ENCODE assay signal across 31 cellular contexts in genomic region chr13:27148900-27149299, GRCh38. TPM values are rescaled to one million over a fixed set of nuclear protein-coding genes. Genes with fewer than 3 reads are reported as not detected.
A peak's percentile ranks its signal among the peaks of the same experiment; 100 is the strongest.
DNase-seq lines count a peak whose midpoint lies in the region; ATAC-seq and TF ChIP-seq lines count a peak whose summit lies in the region.
"Had no signal": no experiment of that assay in that cellular context is flagged by ENCODE, and none has a peak within 500 bp of the region (broad histone marks: within the 10 kb centered on the region; RNA-seq: fewer than 3 reads in every experiment).

No MANE protein-coding gene starts in this region.

- peaks cover 6% of the 10 kb centered on the region for H3K36me3 Mint-ChIP-seq in activated CD4-positive, alpha-beta memory T cell treated with anti-CD3 and anti-CD28 coated beads for 36 hours
- peaks cover 14% of the 10 kb centered on the region for H3K36me3 Mint-ChIP-seq in activated CD4-positive, alpha-beta memory T cell treated with anti-CD3 and anti-CD28 coated beads, Interleukin-2, amount 10 ng/mL, durations not matched to agents 7 days and 5 days (ENCODE audit: low read depth)
- H3K36me3 Mint-ChIP-seq in CD4-positive, CD25-positive, alpha-beta regulatory T cell, result peaks cover 5% of the 10 kb centered on the region
- H3K36me3 Mint-ChIP-seq in activated B cell treated with CpG ODN at 0.5 μM for 24 hours (ENCODE audit: low read depth) (peaks cover 16% of the 10 kb centered on the region), naive B cell (peaks cover 0 to 8% of the 10 kb centered on the region in 2 donors)

- no peaks in the 10 kb centered on the region for H3K27me3 Mint-ChIP-seq in activated CD4-positive, alpha-beta memory T cell treated with anti-CD3 and anti-CD28 coated beads for 36 hours
- no peaks in the 10 kb centered on the region for H3K27me3 Mint-ChIP-seq in activated CD4-positive, alpha-beta memory T cell treated with anti-CD3 and anti-CD28 coated beads, Interleukin-2, amount 10 ng/mL, durations not matched to agents 7 days and 5 days
- no peaks in the 10 kb centered on the region for H3K27me3 Mint-ChIP-seq in CD4-positive, CD25-positive, alpha-beta regulatory T cell
- H3K27me3 Mint-ChIP-seq in activated B cell treated with CpG ODN at 0.5 μM for 24 hours (no peaks in the 10 kb centered on the region), naive B cell (no peaks in the 10 kb centered on the region)
- H3K27me3 Mint-ChIP-seq: activated CD4-positive, alpha-beta T cell treated with anti-CD3 and anti-CD28 coated beads, Interleukin-2, amount 10 ng/mL, durations not matched to agents 7 days and 5 days; CD4-positive, alpha-beta memory T cell had no signal

- H3K27ac ChIP-seq in CD4-positive, CD25-positive, alpha-beta regulatory T cell (ENCODE audit: insufficient read depth, low read length, poor library complexity, severe bottlenecking), result no peak overlapping the region
- H3K27ac ChIP-seq: A549, breast epithelium, lower lobe of right lung, psoas muscle, sigmoid colon, upper lobe of left lung, VCaP had no signal

- no peaks in the 10 kb centered on the region for H3K27me3 ChIP-seq in CD4-positive, CD25-positive, alpha-beta regulatory T cell (ENCODE audit: control insufficient read depth, insufficient read depth, low read length)
- H3K27me3 ChIP-seq: breast epithelium, sigmoid colon, upper lobe of left lung had no signal

- no peaks in the 10 kb centered on the region for H3K36me3 ChIP-seq in CD4-positive, CD25-positive, alpha-beta regulatory T cell (ENCODE audit: control insufficient read depth, insufficient read depth, low read length)
- H3K36me3 ChIP-seq: breast epithelium, lower lobe of right lung, sigmoid colon, upper lobe of left lung had no signal

- peaks cover 36% of the 10 kb centered on the region for H3K4me1 ChIP-seq in CD4-positive, CD25-positive, alpha-beta regulatory T cell (ENCODE audit: control insufficient read depth, insufficient read depth, low read length, poor library complexity, severe bottlenecking)
- H3K4me1 ChIP-seq: breast epithelium had no signal

- no peak for DNase-seq in activated CD4-positive, alpha-beta memory T cell treated with anti-CD3 and anti-CD28 coated beads for 36 hours
- no peak for DNase-seq in activated CD4-positive, alpha-beta memory T cell treated with anti-CD3 and anti-CD28 coated beads, Interleukin-2, amount 10 ng/mL, durations not matched to agents 7 days and 5 days
- DNase-seq in CD4-positive, CD25-positive, alpha-beta regulatory T cell, result peak in 1 of 3 donors; percentile 31
- DNase-seq in activated B cell treated with CpG ODN at 0.5 μM for 24 hours (no peak), naive B cell (no peak), retina (no peak)
- DNase-seq: activated CD4-positive, alpha-beta T cell treated with anti-CD3 and anti-CD28 coated beads, Interleukin-2, amount 10 ng/mL, durations not matched to agents 7 days and 5 days; activated gamma-delta T cell; CD4-positive, alpha-beta memory T cell; DND-41; HFFc6; hippocampal formation; KBM-7; lower lobe of right lung; NCI-H1092 treated with DMSO at 0.1 percent for 48 hours; NCI-H1694 treated with DMSO at 0.1 percent for 48 hours; NCI-H446 treated with DMSO at 0.1 percent for 48 hours; NCI-H82; psoas muscle; SIG-M5; sigmoid colon; stimulated activated CD4-positive, alpha-beta T cell treated with anti-CD3 and anti-CD28 coated beads, Interleukin-12 subunit alpha, Interleukin-12 subunit beta, amount 100 ng/mL, for 4 hours; stimulated activated CD4-positive, alpha-beta T cell treated with anti-CD3 and anti-CD28 coated beads, Interleukin-2, amount 100 ng/mL, for 48 hours; T1000; upper lobe of left lung had no signal

- intact Hi-C loops in activated CD4-positive, alpha-beta memory T cell treated with anti-CD3 and anti-CD28 coated beads for 36 hours (cut with micrococcal nuclease), result loop anchor here (5.0 kb wide), 1 partner anchor 103 kb away; the partner anchor contains the start of gene RPL21
- intact Hi-C loops in activated B cell treated with CpG ODN at 0.5 μM for 24 hours (cut with micrococcal nuclease), result loop anchor here (1.0 kb wide), 1 partner anchor 21 kb away; no protein-coding TSS in a partner anchor

- H3K27ac Mint-ChIP-seq in activated CD4-positive, alpha-beta memory T cell treated with anti-CD3 and anti-CD28 coated beads for 36 hours, result peak overlapping the region; percentile 4
- no peak overlapping the region for H3K27ac Mint-ChIP-seq in activated CD4-positive, alpha-beta memory T cell treated with anti-CD3 and anti-CD28 coated beads, Interleukin-2, amount 10 ng/mL, durations not matched to agents 7 days and 5 days
- H3K27ac Mint-ChIP-seq in CD4-positive, CD25-positive, alpha-beta regulatory T cell, result peak overlapping the region in 2 of 3 donors; percentile 43 to 72
- H3K27ac Mint-ChIP-seq in activated B cell treated with CpG ODN at 0.5 μM for 24 hours, result peak overlapping the region; percentile 99
- H3K27ac Mint-ChIP-seq in naive B cell, result peak overlapping the region in 5 of 6 donors; percentile 47 to 91 (median 84)
- H3K27ac Mint-ChIP-seq: activated CD4-positive, alpha-beta T cell treated with anti-CD3 and anti-CD28 coated beads, Interleukin-2, amount 10 ng/mL, durations not matched to agents 7 days and 5 days; HFFc6; nephron had no signal

- no peaks in the 10 kb centered on the region for H3K9me3 ChIP-seq in CD4-positive, CD25-positive, alpha-beta regulatory T cell (ENCODE audit: control insufficient read depth in 2 of 2, low read length in 2 of 2)
- H3K9me3 ChIP-seq: A549, sigmoid colon, upper lobe of left lung had no signal

- H3K4me1 Mint-ChIP-seq in activated CD4-positive, alpha-beta memory T cell treated with anti-CD3 and anti-CD28 coated beads for 36 hours (ENCODE audit: low read depth), result peaks cover 73% of the 10 kb centered on the region
- H3K4me1 Mint-ChIP-seq in activated CD4-positive, alpha-beta memory T cell treated with anti-CD3 and anti-CD28 coated beads, Interleukin-2, amount 10 ng/mL, durations not matched to agents 7 days and 5 days, result peaks cover 47% of the 10 kb centered on the region
- peaks cover 54 to 78% (median 68%) of the 10 kb centered on the region in 4 donors for H3K4me1 Mint-ChIP-seq in CD4-positive, CD25-positive, alpha-beta regulatory T cell
- H3K4me1 Mint-ChIP-seq in activated B cell treated with CpG ODN at 0.5 μM for 24 hours (peaks cover 91% of the 10 kb centered on the region), naive B cell (peaks cover 61 to 89% (median 85%) of the 10 kb centered on the region in 3 donors)
- H3K4me1 Mint-ChIP-seq: nephron had no signal

- no peak for ATAC-seq in CD4-positive, CD25-positive, alpha-beta regulatory T cell (ENCODE audit: low read depth in 2 of 2)
- ATAC-seq in activated B cell treated with CpG ODN at 0.5 μM for 24 hours (ENCODE audit: low read depth) (no peak), naive B cell (ENCODE audit: low read depth in 2 of 2) (no peak), HG02870 (IDR thresholded peaks at IDR 0.05; ENCODE audit: unreplicated experiment) (no peak), SK-N-SH treated with all-trans-retinoic acid at 6 μM for 48 hours (no peak)
- ATAC-seq: A549, lower lobe of right lung, psoas muscle had no signal

- H3K4me3 Mint-ChIP-seq in activated CD4-positive, alpha-beta memory T cell treated with anti-CD3 and anti-CD28 coated beads for 36 hours, result no peak overlapping the region
- H3K4me3 Mint-ChIP-seq in activated CD4-positive, alpha-beta memory T cell treated with anti-CD3 and anti-CD28 coated beads, Interleukin-2, amount 10 ng/mL, durations not matched to agents 7 days and 5 days, result no peak overlapping the region
- peak overlapping the region; percentile 0 to 59 (median 26) for H3K4me3 Mint-ChIP-seq in CD4-positive, CD25-positive, alpha-beta regulatory T cell
- H3K4me3 Mint-ChIP-seq in activated B cell treated with CpG ODN at 0.5 μM for 24 hours (peak overlapping the region; percentile 44), naive B cell (peak overlapping the region in 7 of 8 donors; percentile 20 to 79 (median 61))
- H3K4me3 Mint-ChIP-seq: activated CD4-positive, alpha-beta T cell treated with anti-CD3 and anti-CD28 coated beads, Interleukin-2, amount 10 ng/mL, durations not matched to agents 7 days and 5 days; HFFc6; nephron had no signal

- POLR2A ChIA-PET in activated CD4-positive, alpha-beta memory T cell treated with anti-CD3 and anti-CD28 coated beads for 36 hours (lab: Charles Lee), result interaction anchor here (0.6 to 1.5 kb wide), 2 partner anchors 16 to 106 kb away, joined by 3 to 6 read pairs; no protein-coding TSS in a partner anchor
- POLR2A ChIA-PET in activated CD4-positive, alpha-beta memory T cell treated with anti-CD3 and anti-CD28 coated beads, Interleukin-2, amount 10 ng/mL, durations not matched to agents 7 days and 5 days (lab: Charles Lee), result no interaction called here
- POLR2A ChIA-PET in activated B cell treated with CpG ODN at 0.5 μM for 24 hours (lab: Charles Lee), result interaction anchor here (0.6 to 5.4 kb wide), 4 partner anchors 17 to 102 kb away, joined by 4 to 55 read pairs (median 26); partner anchors contain the start of gene RPL21

- no peak overlapping the region for H3K4me3 ChIP-seq in CD4-positive, CD25-positive, alpha-beta regulatory T cell (ENCODE audit: low read depth, low read length)
- H3K4me3 ChIP-seq: A549, breast epithelium, lower lobe of right lung, psoas muscle, sigmoid colon, upper lobe of left lung had no signal

- no peaks in the 10 kb centered on the region for H3K9me3 Mint-ChIP-seq in activated CD4-positive, alpha-beta memory T cell treated with anti-CD3 and anti-CD28 coated beads for 36 hours
- H3K9me3 Mint-ChIP-seq in activated CD4-positive, alpha-beta memory T cell treated with anti-CD3 and anti-CD28 coated beads, Interleukin-2, amount 10 ng/mL, durations not matched to agents 7 days and 5 days, result no peaks in the 10 kb centered on the region
- peaks cover 0 to 2% (median 0%) of the 10 kb centered on the region in 7 donors for H3K9me3 Mint-ChIP-seq in CD4-positive, CD25-positive, alpha-beta regulatory T cell
- H3K9me3 Mint-ChIP-seq in activated B cell treated with CpG ODN at 0.5 μM for 24 hours, result peaks cover 7% of the 10 kb centered on the region
- peaks cover 0 to 3% (median 0%) of the 10 kb centered on the region in 7 donors for H3K9me3 Mint-ChIP-seq in naive B cell
- H3K9me3 Mint-ChIP-seq: CD4-positive, alpha-beta memory T cell; HFFc6 had no signal

- CTCF ChIA-PET in activated CD4-positive, alpha-beta memory T cell treated with anti-CD3 and anti-CD28 coated beads for 36 hours (lab: Charles Lee), result interaction anchor here (1.0 kb wide), 1 partner anchor 17 kb away, joined by 3 read pairs; no protein-coding TSS in a partner anchor
- CTCF ChIA-PET in activated CD4-positive, alpha-beta memory T cell treated with anti-CD3 and anti-CD28 coated beads, Interleukin-2, amount 10 ng/mL, durations not matched to agents 7 days and 5 days (lab: Charles Lee), result no interaction called here
- CTCF ChIA-PET in activated B cell treated with CpG ODN at 0.5 μM for 24 hours (lab: Charles Lee), result interaction anchor here (2.0 kb wide), 1 partner anchor 18 kb away, joined by 6 read pairs; no protein-coding TSS in a partner anchor

- no peak for TF ChIP-seq CTCF in activated B cell treated with CpG ODN at 0.5 μM for 24 hours (IDR thresholded peaks at IDR 0.05)

RNA-seq across cellular contexts. Expression of gene USP12, which starts 22.7 kb away (rescaled TPM):
- 10 to 100 TPM; 39.4 to 40.6 TPM for total RNA-seq in activated CD4-positive, alpha-beta memory T cell treated with anti-CD3 and anti-CD28 coated beads for 36 hours
- 10 to 100 TPM; 22.5 to 23.5 TPM for total RNA-seq in activated CD4-positive, alpha-beta memory T cell treated with anti-CD3 and anti-CD28 coated beads, Interleukin-2, amount 10 ng/mL, durations not matched to agents 7 days and 5 days
- 67.6 TPM for total RNA-seq in CD4-positive, CD25-positive, alpha-beta regulatory T cell
- 10 to 100 TPM; 13.5 to 20.7 (median 15.6) TPM for polyA plus RNA-seq in CD4-positive, CD25-positive, alpha-beta regulatory T cell
- total RNA-seq in activated B cell treated with CpG ODN at 0.5 μM for 24 hours, result 52.0 and 58.8 TPM in 2 replicates
- polyA plus RNA-seq in naive B cell (ENCODE audit: low read depth in 6 of 6), result 10 to 100 TPM; 49.1 to 91.6 (median 58.2) TPM

Comparison
In these comparisons a context has a peak if more than half of its experiments do, and no peak if none do; other contexts are left out.
1. H3K4me3 Mint-ChIP-seq: peak in CD4-positive, CD25-positive, alpha-beta regulatory T cell (4 of 4), activated B cell treated with CpG ODN at 0.5 μM for 24 hours (single experiment) and naive B cell (7 of 8); none in activated CD4-positive, alpha-beta memory T cell treated with anti-CD3 and anti-CD28 coated beads for 36 hours (single experiment) and activated CD4-positive, alpha-beta memory T cell treated with anti-CD3 and anti-CD28 coated beads, Interleukin-2, amount 10 ng/mL, durations not matched to agents 7 days and 5 days (single experiment).